In genomic region chr1:82330330-82330729, GRCh38 we compare ENCODE assay signal across 16 cellular contexts.
"Had no signal": no experiment of that assay in that cellular context is flagged by ENCODE, and none has a peak within 500 bp of the region (broad histone marks: within the 10 kb centered on the region; RNA-seq: fewer than 3 reads in every experiment).

No MANE protein-coding gene starts in this region.

- H3K27ac ChIP-seq: coronary artery, dorsolateral prefrontal cortex, sigmoid colon, skin epidermis, testis, tibial nerve had no signal

- H3K4me1 ChIP-seq: sigmoid colon, tibial nerve had no signal

- DNase-seq: central memory CD4-positive, alpha-beta T cell; dorsolateral prefrontal cortex; effector CD8-positive, alpha-beta T cell; glutamatergic neuron; immature natural killer cell; mucosa of descending colon; naive thymus-derived CD8-positive, alpha-beta T cell; sigmoid colon; stimulated activated CD4-positive, alpha-beta T cell treated with anti-CD3 and anti-CD28 coated beads, Interleukin-12 subunit alpha, Interleukin-12 subunit beta, amount 100 ng/mL, for 4 hours; stimulated activated CD4-positive, alpha-beta T cell treated with anti-CD3 and anti-CD28 coated beads, Interleukin-2, amount 100 ng/mL, for 48 hours; testis had no signal

- ATAC-seq: esophagus mucosa; mucosa of descending colon; naive thymus-derived CD8-positive, alpha-beta T cell had no signal

- H3K9me3 Mint-ChIP-seq: stimulated activated naive CD8-positive, alpha-beta T cell treated with anti-CD3 and anti-CD28 coated beads, Interleukin-15, Interleukin-2, amounts not matched to agents 100 ng/mL and 50 ng/mL, for 24 hours had no signal

- H3K9me3 ChIP-seq: mucosa of descending colon, sigmoid colon, testis had no signal

- H3K27ac Mint-ChIP-seq: immature natural killer cell; naive thymus-derived CD8-positive, alpha-beta T cell; stimulated activated naive CD8-positive, alpha-beta T cell treated with anti-CD3 and anti-CD28 coated beads, Interleukin-15, Interleukin-2, amounts not matched to agents 100 ng/mL and 50 ng/mL, for 24 hours had no signal

- H3K36me3 ChIP-seq: sigmoid colon, tibial nerve had no signal

- H3K4me1 Mint-ChIP-seq: immature natural killer cell; naive thymus-derived CD8-positive, alpha-beta T cell had no signal

- H3K36me3 Mint-ChIP-seq: naive thymus-derived CD8-positive, alpha-beta T cell had no signal

- H3K4me3 ChIP-seq: coronary artery, dorsolateral prefrontal cortex, mucosa of descending colon, sigmoid colon, skin epidermis, testis, tibial nerve had no signal

- H3K4me3 Mint-ChIP-seq: immature natural killer cell; stimulated activated naive CD8-positive, alpha-beta T cell treated with anti-CD3 and anti-CD28 coated beads, Interleukin-15, Interleukin-2, amounts not matched to agents 100 ng/mL and 50 ng/mL, for 24 hours had no signal

- H3K27me3 Mint-ChIP-seq: stimulated activated naive CD8-positive, alpha-beta T cell treated with anti-CD3 and anti-CD28 coated beads, Interleukin-15, Interleukin-2, amounts not matched to agents 100 ng/mL and 50 ng/mL, for 24 hours had no signal

- H3K27me3 ChIP-seq: sigmoid colon, testis, tibial nerve had no signal
